ENCODE assay signal across 10 cellular contexts in genomic region chr6:63816979-63817436, GRCh38.
A peak's percentile ranks its signal among the peaks of the same experiment; 100 is the strongest.
DNase-seq lines count a peak whose midpoint lies in the region; ATAC-seq and TF ChIP-seq lines count a peak whose summit lies in the region.
"Had no signal": no experiment of that assay in that cellular context is flagged by ENCODE, and none has a peak within 500 bp of the region (broad histone marks: within the 10 kb centered on the region; RNA-seq: fewer than 3 reads in every experiment).

No MANE protein-coding gene starts in this region.

- H3K4me1 ChIP-seq in mesenchymal stem cell (ENCODE audit: control insufficient read depth, insufficient read depth, low read depth, low read length): no peaks in the 10 kb centered on the region

- H3K4ac ChIP-seq in mesenchymal stem cell (ENCODE audit: low read depth in 1 of 2, low read length in 2 of 2): peak overlapping the region in 1 of 2 experiments; percentile 81

- H2BK120ac ChIP-seq in mesenchymal stem cell (ENCODE audit: low read depth, low read length): no peak overlapping the region

- H2AFZ ChIP-seq in mesenchymal stem cell (ENCODE audit: low read depth, low read length): no peak overlapping the region

- H2AK5ac ChIP-seq in mesenchymal stem cell (ENCODE audit: low read length, severe bottlenecking): no peak overlapping the region

- H3K36me3 ChIP-seq in mesenchymal stem cell (ENCODE audit: control insufficient read depth in 1 of 2, insufficient read depth in 2 of 2, low read depth in 1 of 2, low read length in 2 of 2): no peaks in the 10 kb centered on the region

- no peaks in the 10 kb centered on the region for H3K79me1 ChIP-seq in mesenchymal stem cell (replicated peaks; ENCODE audit: low read length, poor library complexity, severe bottlenecking)

- H3K9me3 ChIP-seq in mesenchymal stem cell (ENCODE audit: control insufficient read depth, low read length): no peaks in the 10 kb centered on the region

- H2BK12ac ChIP-seq in mesenchymal stem cell (ENCODE audit: low read length in 2 of 2): peak overlapping the region in 1 of 2 experiments; percentile 87

- H3K18ac ChIP-seq in mesenchymal stem cell (ENCODE audit: low read depth in 1 of 2, low read length in 2 of 2): peak overlapping the region; percentile 67 to 78

- DNase-seq in D341Med (ENCODE audit: low spot score) (peak; percentile 30), mesenchymal stem cell (peak; percentile 29), KG1 (lab: John Stamatoyannopoulos, UW) (no peak), activated T-cell treated with anti-CD3 and anti-CD28 coated beads for 4 hours (no peak)
- DNase-seq: kidney had no signal

- peak overlapping the region; percentile 29 for H4K8ac ChIP-seq in mesenchymal stem cell (ENCODE audit: low read length)

- ATAC-seq in HG02885 (IDR thresholded peaks at IDR 0.05; ENCODE audit: poor library complexity, unreplicated experiment) (peak; percentile 52), HG03135 (IDR thresholded peaks at IDR 0.05; ENCODE audit: unreplicated experiment) (no peak), GM21390 (IDR thresholded peaks at IDR 0.05; ENCODE audit: unreplicated experiment) (no peak)

- peak overlapping the region; percentile 57 for H4K91ac ChIP-seq in mesenchymal stem cell (ENCODE audit: low read length)

- WGBS in mesenchymal stem cell: 75% methylated on average over 1 of the region's 1 CpG

- H3K23ac ChIP-seq in mesenchymal stem cell (ENCODE audit: low read length in 2 of 2): no peak overlapping the region

- no peak overlapping the region for H3K9ac ChIP-seq in mesenchymal stem cell (ENCODE audit: low read length)

- no peak overlapping the region for H3K27ac ChIP-seq in mesenchymal stem cell (ENCODE audit: low read length, poor library complexity, severe bottlenecking)
- H3K27ac ChIP-seq: HL-60 had no signal

- peak; percentile 21; the same call in 1 of the 2 replicates for TF ChIP-seq CTCF in WI38 (IDR thresholded peaks at IDR 0.05; ENCODE audit: low read depth, low read length)

- H3K27me3 ChIP-seq in mesenchymal stem cell (ENCODE audit: control insufficient read depth in 1 of 2, insufficient read depth in 1 of 2, low read length in 2 of 2): no peaks in the 10 kb centered on the region

- no peak overlapping the region for H3K4me2 ChIP-seq in mesenchymal stem cell (ENCODE audit: low read length, poor library complexity, severe bottlenecking)

- H3K4me3 ChIP-seq in WI38 (ENCODE audit: low read depth, low read length) (no peak overlapping the region), mesenchymal stem cell (ENCODE audit: insufficient read depth in 1 of 2, low read depth in 1 of 2, low read length in 2 of 2) (no peak overlapping the region)

- no peak overlapping the region for H2BK15ac ChIP-seq in mesenchymal stem cell (ENCODE audit: low read depth, poor library complexity, severe bottlenecking)

- no peak overlapping the region for H3K14ac ChIP-seq in mesenchymal stem cell (ENCODE audit: low read length in 2 of 2)

- no peak overlapping the region for H2BK5ac ChIP-seq in mesenchymal stem cell (ENCODE audit: low read depth, low read length, poor library complexity, severe bottlenecking)

Comparison
In these comparisons a context has a peak if more than half of its experiments do, and no peak if none do; other contexts are left out.
1. DNase-seq: peak in D341Med (single experiment) and mesenchymal stem cell (single experiment); none in KG1 (single experiment) and activated T-cell treated with anti-CD3 and anti-CD28 coated beads for 4 hours (single experiment).